Comparison of ENCODE assay signal across 9 cellular contexts in genomic region chr3:57007513-57008415, GRCh38. TPM values are rescaled to one million over a fixed set of nuclear protein-coding genes. Genes with fewer than 3 reads are reported as not detected.
DNase-seq lines count a peak whose midpoint lies in the region; ATAC-seq and TF ChIP-seq lines count a peak whose summit lies in the region.
"Had no signal": no experiment of that assay in that cellular context is flagged by ENCODE, and none has a peak within 500 bp of the region (broad histone marks: within the 10 kb centered on the region; RNA-seq: fewer than 3 reads in every experiment).

No MANE protein-coding gene starts in this region.

- H3K79me2 ChIP-seq in HCT116 (ENCODE audit: insufficient read depth, low read length): no peaks in the 10 kb centered on the region

- RAD21 ChIA-PET in HCT116 (lab: Charles Lee; ENCODE audit: low non-redundant PET in 1 of 2, low total read pairs in 2 of 2, uncharacterized antibody in 2 of 2, unreplicated experiment in 2 of 2): no interaction called here

- H4K20me1 ChIP-seq in HCT116 (ENCODE audit: insufficient read depth): no peaks in the 10 kb centered on the region

- BruUV-seq in HCT116 (replicated peaks; lab: Mats Ljungman, UMichigan): no TSS peak

- POLR2A ChIA-PET in HCT116 (lab: Charles Lee): interaction anchor here (0.9 kb wide), 1 partner anchor 8 kb away, joined by 3 read pairs; no protein-coding TSS in a partner anchor

- H3K9me3 ChIP-seq in HCT116 (ENCODE audit: control insufficient read depth in 1 of 2, insufficient read depth in 1 of 2, low read depth in 1 of 2, low read length in 2 of 2): no peaks in the 10 kb centered on the region
- H3K9me3 ChIP-seq in cardiac muscle cell (ENCODE audit: low read depth): no peaks in the 10 kb centered on the region

- TF ChIP-seq CTCF in HCT116 (IDR thresholded peaks at IDR 0.05 in 2 of 3, conservative IDR thresholded peaks at IDR 0.05 in 1 of 3; ENCODE audit: borderline replicate concordance in 1 of 3, insufficient read depth in 1 of 3, low read depth in 2 of 3, low read length in 2 of 3) (no peak), WI38 (IDR thresholded peaks at IDR 0.05; ENCODE audit: low read depth, low read length) (no peak), cardiac muscle cell (IDR thresholded peaks at IDR 0.05; ENCODE audit: low read depth, low read length) (no peak)

- intact Hi-C loops in HCT116 (cut with micrococcal nuclease): loop anchor here (2.0 to 5.0 kb wide), 2 partner anchors 53 to 70 kb away; partner anchors contain the start of gene SPATA12

- H3K27me3 ChIP-seq in HCT116 (ENCODE audit: insufficient read depth, low read length) (no peaks in the 10 kb centered on the region), cardiac muscle cell (no peaks in the 10 kb centered on the region), rectal smooth muscle tissue (ENCODE audit: control insufficient read depth, insufficient read depth, low read length) (no peaks in the 10 kb centered on the region)

- H3K4me3 ChIP-seq in HCT116 (replicated peaks in 1 of 2; ENCODE audit: low read depth in 1 of 2, low read length in 2 of 2): peak overlapping the region; percentile 3 to 15; a peak in 3 of 4 replicates
- 0 out of 2 replicates have a peak overlapping the region, but pooled peaks have one; percentile 2 for H3K4me3 ChIP-seq in WI38 (ENCODE audit: low read depth, low read length)
- H3K4me3 ChIP-seq in cardiac muscle cell: no peak overlapping the region
- no peak overlapping the region for H3K4me3 ChIP-seq in rectal smooth muscle tissue (ENCODE audit: low read length)

- peaks cover 39 to 40% of the 10 kb centered on the region in 2 experiments for H3K4me1 ChIP-seq in HCT116 (ENCODE audit: control insufficient read depth in 1 of 2, insufficient read depth in 2 of 2, low read length in 2 of 2)
- peaks cover 28% of the 10 kb centered on the region for H3K4me1 ChIP-seq in cardiac muscle cell (ENCODE audit: low read depth)
- H3K4me1 ChIP-seq in rectal smooth muscle tissue (ENCODE audit: control insufficient read depth, insufficient read depth, low read length): peaks cover 50% of the 10 kb centered on the region

- no peak for TF ChIP-seq RAD21 in HCT116 (IDR thresholded peaks at IDR 0.05; ENCODE audit: low read depth)

- no peaks in the 10 kb centered on the region for H3K9me2 ChIP-seq in HCT116 (ENCODE audit: insufficient read depth)

- H3K27ac ChIP-seq in HCT116 (ENCODE audit: low read depth, low read length) (peak overlapping the region; percentile 84), cardiac muscle cell (peak overlapping the region; percentile 11), rectal smooth muscle tissue (ENCODE audit: low read depth, low read length) (peak overlapping the region; percentile 93)
- H3K27ac ChIP-seq: KMS-11 had no signal

- no peak for TF ChIP-seq POLR2A in HCT116 (IDR thresholded peaks at IDR 0.05; ENCODE audit: borderline replicate concordance, extremely low read depth, insufficient read depth, insufficient read length)

- H3K9ac ChIP-seq in HCT116 (ENCODE audit: low read length) (peak overlapping the region; percentile 66), rectal smooth muscle tissue (ENCODE audit: low read length) (peak overlapping the region; percentile 10)
- H3K9ac ChIP-seq: KMS-11 had no signal

- peak overlapping the region; percentile 70 for H3K4me2 ChIP-seq in HCT116 (ENCODE audit: low read length)
- H3K4me2 ChIP-seq: KMS-11 had no signal

- CTCF ChIA-PET in HCT116 (lab: Charles Lee): interaction anchor here (1.1 to 2.1 kb wide), 4 partner anchors 10 to 53 kb away, joined by 3 to 5 read pairs (median 4); partner anchors contain the start of gene SPATA12

- DNase-seq in HCT116 (ENCODE audit: low read depth, low spot score) (peak; percentile 54), cardiac muscle cell (ENCODE audit: low read depth in 1 of 2, low spot score in 1 of 2) (peak in 1 of 2 donors; percentile 92), NCI-H524 treated with DMSO at 0.1 percent for 48 hours (lab: John Stamatoyannopoulos, UW) (no peak), NCI-H1417 (lab: John Stamatoyannopoulos, UW) (no peak)

- H3K36me3 ChIP-seq in HCT116 (ENCODE audit: control insufficient read depth in 1 of 2, insufficient read depth in 2 of 2, low read length in 2 of 2): peaks cover 0 to 4% of the 10 kb centered on the region in 2 experiments; a peak in 1 of 4 replicates
- no peaks in the 10 kb centered on the region for H3K36me3 ChIP-seq in cardiac muscle cell
- H3K36me3 ChIP-seq in rectal smooth muscle tissue (ENCODE audit: control insufficient read depth, insufficient read depth, low read length): no peaks in the 10 kb centered on the region

- H2AFZ ChIP-seq in HCT116 (ENCODE audit: low read depth, low read length, poor library complexity, severe bottlenecking): no peak overlapping the region

- ATAC-seq in HCT116 (peak; percentile 87), GM18498 (IDR thresholded peaks at IDR 0.05; ENCODE audit: unreplicated experiment) (no peak), GM21619 (IDR thresholded peaks at IDR 0.05; ENCODE audit: unreplicated experiment) (no peak)

TF ChIP-seq in HCT116, 20 proteins besides CTCF, POLR2A, EP300 and RAD21:
- no peak for TF ChIP-seq CBX3 (IDR thresholded peaks at IDR 0.05; ENCODE audit: low read depth)
- peak; percentile 0; the same call in 1 of the 2 replicates for TF ChIP-seq MAX (IDR thresholded peaks at IDR 0.05)
- peak; percentile 61 for TF ChIP-seq FOSL1 (IDR thresholded peaks at IDR 0.05; ENCODE audit: low read depth)
- no peak for TF ChIP-seq EZH2phosphoT487 (IDR thresholded peaks at IDR 0.05; ENCODE audit: borderline replicate concordance)
- TF ChIP-seq ELF1 (IDR thresholded peaks at IDR 0.05; ENCODE audit: borderline replicate concordance, low read depth): no peak; the same call in 1 of the 2 replicates
- TF ChIP-seq JUND (IDR thresholded peaks at IDR 0.05): peak; percentile 56
- TF ChIP-seq ZBTB33 (IDR thresholded peaks at IDR 0.05; ENCODE audit: extremely low read depth, insufficient replicate concordance, low read length): no peak
- no peak for TF ChIP-seq YY1 (IDR thresholded peaks at IDR 0.05; ENCODE audit: extremely low read depth, insufficient replicate concordance, low read depth, low read length)

RNA-seq across cellular contexts. Expression of gene SPATA12, which starts 52.7 kb away (rescaled TPM):
- total RNA-seq in HCT116 (2021; ENCODE audit: unreplicated experiment) (0.22 TPM), cardiac muscle cell (not detected in 2 replicates)
- polyA plus RNA-seq in HCT116 (2012): 0.34 and 0.53 TPM in 2 replicates
- 0.91 TPM in 1 of 2 replicates, not detected in the other for polyA plus RNA-seq in cardiac muscle cell

Comparison
In these comparisons a context has a peak if more than half of its experiments do, and no peak if none do; other contexts are left out.
1. H3K27ac ChIP-seq: peak in every context shown above with its lines; median percentile 93 in rectal smooth muscle tissue; 84 in HCT116; 11 in cardiac muscle cell.
2. H3K4me3 ChIP-seq: peak in HCT116 (2 of 2) and WI38 (single experiment); none in cardiac muscle cell (single experiment) and rectal smooth muscle tissue (single experiment).